8 cellular contexts compared by ENCODE assay signal in the genomic region with DNA sequence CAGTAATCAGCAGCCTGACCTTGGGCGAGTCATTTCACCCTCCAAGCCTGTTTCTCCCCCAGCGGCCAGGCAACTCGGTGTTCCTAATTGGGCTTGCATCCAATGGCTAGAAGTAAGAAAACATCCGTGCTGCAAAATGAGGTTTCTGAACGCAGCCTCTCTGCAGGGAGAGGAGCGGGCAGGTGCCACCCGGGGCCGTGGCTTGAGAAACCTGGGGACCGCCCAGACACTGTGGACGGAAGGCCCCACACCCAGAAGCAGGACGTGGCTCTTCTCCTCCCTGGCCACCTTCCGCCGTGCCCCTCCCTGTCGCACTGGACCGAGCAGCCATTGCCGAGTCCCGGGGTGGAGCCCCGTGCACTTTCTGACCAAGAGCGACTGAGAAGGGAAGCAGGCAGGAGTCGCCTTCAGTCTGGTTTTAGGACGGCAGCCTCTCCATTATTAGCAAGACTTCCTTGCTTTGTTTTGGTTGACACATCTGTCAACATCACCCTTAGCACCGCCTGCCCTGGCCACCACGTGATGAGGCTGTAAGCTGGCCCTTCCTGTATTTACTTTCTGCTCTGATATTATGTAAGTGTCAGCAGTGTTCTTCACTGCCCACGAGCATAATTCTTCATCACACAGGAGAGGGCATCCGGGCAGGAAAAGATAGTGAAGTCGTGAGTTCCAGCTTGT. TPM values are rescaled to one million over a fixed set of nuclear protein-coding genes. Genes with fewer than 3 reads are reported as not detected.
DNase-seq lines count a peak whose midpoint lies in the region; ATAC-seq and TF ChIP-seq lines count a peak whose summit lies in the region.

No MANE protein-coding gene starts in this region.

- peak overlapping the region; percentile 98 for H3K4me3 Mint-ChIP-seq in mesothelial cell of epicardium

- TF ChIP-seq CTCF in mesothelial cell of epicardium (IDR thresholded peaks at IDR 0.05; ENCODE audit: unreplicated experiment): no peak

- ATAC-seq in GM19452 (IDR thresholded peaks at IDR 0.05; ENCODE audit: unreplicated experiment): no peak

- H3K27ac Mint-ChIP-seq in mesothelial cell of epicardium: peak overlapping the region; percentile 99

- H3K4me1 Mint-ChIP-seq in mesothelial cell of epicardium: peaks cover 34% of the 10 kb centered on the region

- H3K27ac ChIP-seq in epithelial cell of prostate: peak overlapping the region; percentile 83

- POLR2A ChIA-PET in HEK293T (lab: Yijun Ruan, JAX): interaction anchor here (0.6 to 3.5 kb wide), 12 partner anchors 11 to 73 kb away, joined by 3 to 24 read pairs (median 6); no protein-coding TSS in a partner anchor

- H3K27me3 Mint-ChIP-seq in mesothelial cell of epicardium (ENCODE audit: low read depth): no peaks in the 10 kb centered on the region

- DNase-seq in DMS153 treated with DMSO at 0.1 percent for 48 hours (lab: John Stamatoyannopoulos, UW; ENCODE audit: unreplicated experiment) (peak; percentile 31), HEK293T (ENCODE audit: extremely low spot score) (peak; percentile 45), NCI-H748 treated with DMSO at 0.1 percent for 48 hours (lab: John Stamatoyannopoulos, UW) (peak; percentile 52), epithelial cell of prostate (ENCODE audit: low read depth, low spot score) (no peak), mesothelial cell of epicardium (ENCODE audit: low spot score in 2 of 2, unreplicated experiment in 2 of 2) (peak in 1 of 2 experiments; percentile 59), stromal cell of bone marrow (ENCODE audit: low read depth) (peak; percentile 69)
- DNase-seq in activated CD8-positive, alpha-beta memory T cell treated with anti-CD3 and anti-CD28 coated beads, Interleukin-2, amount 50 U/mL, for 4 hours: peak; percentile 32

- no peaks in the 10 kb centered on the region for H3K9me3 Mint-ChIP-seq in mesothelial cell of epicardium

- CTCF ChIA-PET in HEK293T (lab: Yijun Ruan, JAX): no interaction called here

- peaks cover 16% of the 10 kb centered on the region for H3K36me3 Mint-ChIP-seq in mesothelial cell of epicardium

TF ChIP-seq in HEK293T, 16 proteins besides CTCF, POLR2A, EP300 and RAD21:
- TF ChIP-seq ARNT (IDR thresholded peaks at IDR 0.05): no peak
- TF ChIP-seq FOXM1 (IDR thresholded peaks at IDR 0.05; ENCODE audit: borderline replicate concordance): no peak
- TF ChIP-seq PKNOX1 (IDR thresholded peaks at IDR 0.05): no peak
- no peak for TF ChIP-seq ZNF384 (IDR thresholded peaks at IDR 0.05)
- TF ChIP-seq SUZ12 (IDR thresholded peaks at IDR 0.05): no peak
- TF ChIP-seq CTBP1 (IDR thresholded peaks at IDR 0.05; ENCODE audit: borderline replicate concordance): no peak
- TF ChIP-seq TARDBP (IDR thresholded peaks at IDR 0.05): no peak
- TF ChIP-seq L3MBTL2 (conservative IDR thresholded peaks at IDR 0.05): no peak; the same call in 1 of the 2 replicates
- no peak for TF ChIP-seq BHLHE40 (IDR thresholded peaks at IDR 0.05; ENCODE audit: borderline replicate concordance)
- TF ChIP-seq FOXK2 (IDR thresholded peaks at IDR 0.05): no peak
- no peak for TF ChIP-seq FOXA1 (IDR thresholded peaks at IDR 0.05)

RNA-seq across cellular contexts. Expression of gene HERPUD1, which starts 0.8 kb away (rescaled TPM):
- 77.4 to 80.5 TPM (median 79.8 TPM) in 3 replicates for total RNA-seq in mesothelial cell of epicardium

RNA-seq across cellular contexts. Expression of gene CETP, which starts 29.0 kb away (rescaled TPM):
- 0.13 TPM in 1 of 3 replicates, not detected in the others for total RNA-seq in mesothelial cell of epicardium

RNA-seq across cellular contexts. Expression of gene NLRC5, which starts 56.6 kb away (rescaled TPM):
- 1.7 to 3.7 TPM (median 1.8 TPM) in 3 replicates for total RNA-seq in mesothelial cell of epicardium
